8 cellular contexts compared by ENCODE assay signal in genomic region chr7:148142660-148143248, GRCh38.
A peak's percentile ranks its signal among the peaks of the same experiment; 100 is the strongest.
DNase-seq lines count a peak whose midpoint lies in the region; ATAC-seq and TF ChIP-seq lines count a peak whose summit lies in the region.

No MANE protein-coding gene starts in this region.

- H3K27ac Mint-ChIP-seq in activated CD8-positive, alpha-beta T cell treated with anti-CD3 and anti-CD28 coated beads for 36 hours: no peak overlapping the region
- no peak overlapping the region for H3K27ac Mint-ChIP-seq in T-cell

- CTCF ChIA-PET in activated CD8-positive, alpha-beta T cell treated with anti-CD3 and anti-CD28 coated beads for 36 hours (lab: Charles Lee): interaction anchor here (0.6 to 1.2 kb wide), 4 partner anchors 58 to 1565 kb away, joined by 3 to 4 read pairs (median 3); no protein-coding TSS in a partner anchor
- CTCF ChIA-PET in T-cell (lab: Charles Lee): interaction anchor here in 1 of 2 donors (0.6 to 0.7 kb wide), 2 partner anchors 81 to 842 kb away, joined by 3 to 4 read pairs; no protein-coding TSS in a partner anchor

- H3K4me3 ChIP-seq in AG10803 (ENCODE audit: low read length): no peak overlapping the region

- POLR2A ChIA-PET in activated CD8-positive, alpha-beta T cell treated with anti-CD3 and anti-CD28 coated beads for 36 hours (lab: Charles Lee): no interaction called here
- POLR2A ChIA-PET in T-cell (lab: Charles Lee): no interaction called here

- intact Hi-C loops in activated CD8-positive, alpha-beta T cell treated with anti-CD3 and anti-CD28 coated beads for 36 hours (cut with micrococcal nuclease): no loop called here

- peak; percentile 65 for TF ChIP-seq CTCF in AG10803 (conservative IDR thresholded peaks at IDR 0.05; ENCODE audit: low read length)
- TF ChIP-seq CTCF in activated CD8-positive, alpha-beta T cell treated with anti-CD3 and anti-CD28 coated beads for 36 hours (IDR thresholded peaks at IDR 0.05): peak; percentile 58

- H3K9me3 Mint-ChIP-seq in activated CD8-positive, alpha-beta T cell treated with anti-CD3 and anti-CD28 coated beads for 36 hours: no peaks in the 10 kb centered on the region
- no peaks in the 10 kb centered on the region for H3K9me3 Mint-ChIP-seq in T-cell

- H3K4me3 Mint-ChIP-seq in activated CD8-positive, alpha-beta T cell treated with anti-CD3 and anti-CD28 coated beads for 36 hours: no peak overlapping the region
- H3K4me3 Mint-ChIP-seq in T-cell: no peak overlapping the region

- peaks cover 6% of the 10 kb centered on the region for H3K27me3 Mint-ChIP-seq in activated CD8-positive, alpha-beta T cell treated with anti-CD3 and anti-CD28 coated beads for 36 hours
- peaks cover 8 to 9% of the 10 kb centered on the region in 2 donors for H3K27me3 Mint-ChIP-seq in T-cell

- DNase-seq in AG10803 (ENCODE audit: low read depth) (peak; percentile 53), NCI-H128 (lab: John Stamatoyannopoulos, UW; ENCODE audit: unreplicated experiment) (peak; percentile 7), kidney glomerular epithelial cell (lab: John Stamatoyannopoulos, UW) (peak; percentile 68), cortex of kidney (lab: John Stamatoyannopoulos, UW) (no peak), T-cell (no peak)
- peak; percentile 17 for DNase-seq in activated CD8-positive, alpha-beta T cell treated with anti-CD3 and anti-CD28 coated beads for 36 hours

- H3K4me1 Mint-ChIP-seq in activated CD8-positive, alpha-beta T cell treated with anti-CD3 and anti-CD28 coated beads for 36 hours (ENCODE audit: low read depth): peaks cover 3% of the 10 kb centered on the region
- H3K4me1 Mint-ChIP-seq in T-cell: no peaks in the 10 kb centered on the region

- ATAC-seq in GM18502 (IDR thresholded peaks at IDR 0.05; ENCODE audit: poor library complexity, unreplicated experiment) (peak; percentile 53), GM18520 (IDR thresholded peaks at IDR 0.05; ENCODE audit: unreplicated experiment) (no peak), T-cell (replicated peaks in 1 of 4) (no peak)
- ATAC-seq in activated CD8-positive, alpha-beta T cell treated with anti-CD3 and anti-CD28 coated beads for 36 hours: no peak

- H3K36me3 Mint-ChIP-seq in activated CD8-positive, alpha-beta T cell treated with anti-CD3 and anti-CD28 coated beads for 36 hours (ENCODE audit: low read depth): no peaks in the 10 kb centered on the region
- H3K36me3 Mint-ChIP-seq in T-cell: no peaks in the 10 kb centered on the region

Comparison
In these comparisons a context has a peak if more than half of its experiments do, and no peak if none do; other contexts are left out.
1. DNase-seq: peak in AG10803 (single experiment), NCI-H128 (single experiment), activated CD8-positive, alpha-beta T cell treated with anti-CD3 and anti-CD28 coated beads for 36 hours (single experiment) and kidney glomerular epithelial cell (single experiment); none in cortex of kidney (single experiment) and T-cell (0 of 34).